Comparison of ENCODE assay signal across 12 cellular contexts in the genomic region with DNA sequence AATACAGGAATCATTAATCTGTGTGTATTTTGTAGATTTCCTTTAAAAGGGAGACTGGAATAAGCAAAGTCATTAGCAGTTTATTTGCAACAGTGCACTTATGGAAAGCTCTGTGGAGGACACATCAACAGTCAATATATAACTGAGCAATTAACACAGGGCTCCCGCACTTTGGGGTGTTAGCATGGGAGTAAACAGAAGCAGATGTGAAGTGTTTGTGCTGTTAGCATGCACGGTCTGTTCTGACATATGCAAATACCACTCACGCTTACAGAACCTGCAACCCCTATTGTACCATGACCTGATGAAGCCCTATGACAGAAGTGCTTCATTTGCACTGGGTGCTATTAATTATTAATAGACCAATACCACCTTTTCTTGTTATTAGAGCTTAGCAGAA.
DNase-seq lines count a peak whose midpoint lies in the region; ATAC-seq lines count a peak whose summit lies in the region.
"Had no signal": no experiment of that assay in that cellular context is flagged by ENCODE, and none has a peak within 500 bp of the region (broad histone marks: within the 10 kb centered on the region; RNA-seq: fewer than 3 reads in every experiment).

No MANE protein-coding gene starts in this region.

- DNase-seq in NCI-H748 treated with DMSO at 0.1 percent for 48 hours (lab: John Stamatoyannopoulos, UW) = peak; percentile 85
- DNase-seq in stimulated activated CD4-positive, alpha-beta T cell treated with anti-CD3 and anti-CD28 coated beads, Interleukin-15, amount 100 ng/mL, for 24 hours = no peak
- no peak for DNase-seq in activated CD8-positive, alpha-beta memory T cell treated with anti-CD3 and anti-CD28 coated beads for 24 hours
- DNase-seq in NCI-H2196 treated with DMSO at 0.1 percent for 48 hours (lab: John Stamatoyannopoulos, UW; ENCODE audit: unreplicated experiment) = no peak
- no peak for DNase-seq in MV-4-11 (lab: John Stamatoyannopoulos, UW)
- DNase-seq: activated naive CD8-positive, alpha-beta T cell treated with anti-CD3 and anti-CD28 coated beads, Interleukin-2, amount 50 U/mL, for 24 hours; DMS79; GM23248; stimulated activated naive CD8-positive, alpha-beta T cell treated with anti-CD3 and anti-CD28 coated beads, Interleukin-15, Interleukin-2, amounts not matched to agents 100 U/mL and 50 U/mL, for 24 hours had no signal

- ATAC-seq in GM18873 (IDR thresholded peaks at IDR 0.05; ENCODE audit: low FRiP score, unreplicated experiment) = peak; percentile 100
- ATAC-seq in GM21717 (IDR thresholded peaks at IDR 0.05; ENCODE audit: unreplicated experiment) = peak; percentile 95
- peak; percentile 99 for ATAC-seq in HG03175 (IDR thresholded peaks at IDR 0.05; ENCODE audit: unreplicated experiment)
- ATAC-seq: activated naive CD8-positive, alpha-beta T cell treated with anti-CD3 and anti-CD28 coated beads, Interleukin-2, amount 50 U/mL, for 24 hours; stimulated activated naive CD8-positive, alpha-beta T cell treated with anti-CD3 and anti-CD28 coated beads, Interleukin-15, Interleukin-2, amounts not matched to agents 100 U/mL and 50 U/mL, for 24 hours had no signal
